Comparison of ENCODE assay signal across 18 cellular contexts in genomic region chr4:183403486-183403885, GRCh38.
"Had no signal": no experiment of that assay in that cellular context is flagged by ENCODE, and none has a peak within 500 bp of the region (broad histone marks: within the 10 kb centered on the region; RNA-seq: fewer than 3 reads in every experiment).

No MANE protein-coding gene starts in this region.

- H3K4me3 ChIP-seq: cardiac muscle cell, esophagus squamous epithelium, lung, right atrium auricular region, tibial nerve, vagina had no signal

- H3K36me3 ChIP-seq: cardiac muscle cell, esophagus squamous epithelium, right atrium auricular region, tibial nerve, vagina had no signal

- ATAC-seq: activated CD8-positive, alpha-beta memory T cell treated with anti-CD3 and anti-CD28 coated beads, Interleukin-2, amount 10 ng/mL, durations not matched to agents 7 days and 5 days; effector memory CD8-positive, alpha-beta T cell; left lobe of liver had no signal

- H3K27ac ChIP-seq: cardiac muscle cell, esophagus squamous epithelium, right atrium auricular region, tibial nerve, vagina had no signal

- H3K27me3 ChIP-seq: esophagus squamous epithelium, right atrium auricular region, tibial nerve, vagina had no signal

- DNase-seq: activated CD4-positive, alpha-beta memory T cell treated with anti-CD3 and anti-CD28 coated beads, Interleukin-2, amount 10 ng/mL, durations not matched to agents 7 days and 5 days; activated CD4-positive, CD25-positive, alpha-beta regulatory T cell; activated CD8-positive, alpha-beta memory T cell treated with anti-CD3 and anti-CD28 coated beads, Interleukin-2, amount 10 ng/mL, durations not matched to agents 7 days and 5 days; activated naive CD8-positive, alpha-beta T cell treated with anti-CD3 and anti-CD28 coated beads for 36 hours; amygdala; effector memory CD8-positive, alpha-beta T cell; esophagus squamous epithelium; hypothalamus; kidney; stimulated activated CD4-positive, alpha-beta T cell treated with anti-CD3 and anti-CD28 coated beads, Interleukin-12 subunit alpha, Interleukin-12 subunit beta, amount 100 ng/mL, for 4 hours; stimulated activated CD4-positive, alpha-beta T cell treated with anti-CD3 and anti-CD28 coated beads, Interleukin-1b, Interleukin-23, amount 100 ng/mL, for 48 hours; stimulated activated CD8-positive, alpha-beta memory T cell treated with anti-CD3 and anti-CD28 coated beads, Interleukin-4, amount 100 ng/mL, for 48 hours had no signal

- H3K9me3 ChIP-seq: esophagus squamous epithelium, right atrium auricular region, tibial nerve, vagina had no signal
